19 cellular contexts compared by ENCODE assay signal in genomic region chr13:106555631-106556328, GRCh38. TPM values are rescaled to one million over a fixed set of nuclear protein-coding genes. Genes with fewer than 3 reads are reported as not detected.
DNase-seq lines count a peak whose midpoint lies in the region; ATAC-seq and TF ChIP-seq lines count a peak whose summit lies in the region.
"Had no signal": no experiment of that assay in that cellular context is flagged by ENCODE, and none has a peak within 500 bp of the region (broad histone marks: within the 10 kb centered on the region; RNA-seq: fewer than 3 reads in every experiment).

No MANE protein-coding gene starts in this region.

- H3K27ac ChIP-seq in RWPE2 (ENCODE audit: poor library complexity, severe bottlenecking), result no peak overlapping the region
- H3K27ac ChIP-seq: dorsolateral prefrontal cortex, neural progenitor cell, testis, VCaP had no signal

- H3K27ac Mint-ChIP-seq in effector memory CD8-positive, alpha-beta T cell, result peak overlapping the region; percentile 2 to 8
- H3K27ac Mint-ChIP-seq: activated CD8-positive, alpha-beta T cell treated with anti-CD3 and anti-CD28 coated beads for 36 hours; activated naive CD8-positive, alpha-beta T cell; B cell; neural progenitor cell had no signal

- no peaks in the 10 kb centered on the region for H3K9me3 Mint-ChIP-seq in effector memory CD8-positive, alpha-beta T cell
- H3K9me3 Mint-ChIP-seq: activated CD8-positive, alpha-beta T cell treated with anti-CD3 and anti-CD28 coated beads for 36 hours had no signal

- peaks cover 76% of the 10 kb centered on the region for H3K36me3 Mint-ChIP-seq in effector memory CD8-positive, alpha-beta T cell (ENCODE audit: insufficient read depth)

- H3K4me3 ChIP-seq in RWPE2 (ENCODE audit: severe bottlenecking), result no peak overlapping the region
- H3K4me3 ChIP-seq: dorsolateral prefrontal cortex, neural progenitor cell, testis had no signal

- no peaks in the 10 kb centered on the region for H3K27me3 ChIP-seq in RWPE2 (ENCODE audit: insufficient read depth, poor library complexity, severe bottlenecking)
- H3K27me3 ChIP-seq: dorsolateral prefrontal cortex, neural progenitor cell, testis had no signal

- H3K4me3 Mint-ChIP-seq in effector memory CD8-positive, alpha-beta T cell, result no peak overlapping the region
- H3K4me3 Mint-ChIP-seq: activated CD8-positive, alpha-beta T cell treated with anti-CD3 and anti-CD28 coated beads for 36 hours; activated naive CD8-positive, alpha-beta T cell; B cell; neural progenitor cell; T-helper 17 cell had no signal

- H3K4me1 Mint-ChIP-seq in effector memory CD8-positive, alpha-beta T cell (ENCODE audit: low read depth in 2 of 2), result peaks cover 22 to 65% of the 10 kb centered on the region in 2 donors

- H3K27me3 Mint-ChIP-seq in effector memory CD8-positive, alpha-beta T cell, result no peaks in the 10 kb centered on the region
- H3K27me3 Mint-ChIP-seq: activated CD8-positive, alpha-beta T cell treated with anti-CD3 and anti-CD28 coated beads for 36 hours; activated naive CD8-positive, alpha-beta T cell; B cell; T-helper 17 cell had no signal

- DNase-seq in EL (peak; percentile 50), RWPE2 (ENCODE audit: low spot score) (no peak), sciatic nerve (ENCODE audit: low spot score) (no peak), NCI-H146 treated with DMSO at 0.1 percent for 48 hours (lab: John Stamatoyannopoulos, UW; ENCODE audit: unreplicated experiment) (no peak), SHP77 treated with DMSO at 0.1 percent for 48 hours (lab: John Stamatoyannopoulos, UW) (no peak)
- no peak for DNase-seq in effector memory CD8-positive, alpha-beta T cell
- DNase-seq: activated CD8-positive, alpha-beta T cell treated with anti-CD3 and anti-CD28 coated beads for 36 hours; COR-L47; dorsolateral prefrontal cortex; NCI-H1105; NCI-H526; Right ventricle myocardium superior; T-helper 17 cell; testis had no signal

- no peaks in the 10 kb centered on the region for H3K4me1 ChIP-seq in RWPE2 (ENCODE audit: insufficient read depth, poor library complexity, severe bottlenecking)

- TF ChIP-seq CTCF in RWPE2 (IDR thresholded peaks at IDR 0.05; ENCODE audit: poor library complexity, severe bottlenecking), result no peak

- peaks cover 96% of the 10 kb centered on the region for H3K36me3 ChIP-seq in RWPE2 (ENCODE audit: low read depth)

- intact Hi-C loops in sciatic nerve (cut with DNase I), result no loop called here

- ATAC-seq in RWPE2 (ENCODE audit: low read depth) (peak; percentile 52; the same call in 2 of the 3 replicates), sciatic nerve (peak; percentile 49), GM21529 (IDR thresholded peaks at IDR 0.05; ENCODE audit: unreplicated experiment) (no peak)
- no peak for ATAC-seq in effector memory CD8-positive, alpha-beta T cell (replicated peaks)
- ATAC-seq: activated CD8-positive, alpha-beta T cell treated with anti-CD3 and anti-CD28 coated beads for 36 hours; T-helper 17 cell had no signal

- no peaks in the 10 kb centered on the region for H3K9me3 ChIP-seq in RWPE2 (ENCODE audit: severe bottlenecking)
- H3K9me3 ChIP-seq: testis had no signal

RNA-seq across cellular contexts. Expression of gene ARGLU1, which starts 12.2 kb away (rescaled TPM):
- total RNA-seq in sciatic nerve, result 150 TPM

RNA-seq across cellular contexts. Expression of gene EFNB2, which starts 20.3 kb away (rescaled TPM):
- 37.0 TPM for total RNA-seq in sciatic nerve

Comparison
In these comparisons a context has a peak if more than half of its experiments do, and no peak if none do; other contexts are left out.
1. ATAC-seq: peak in RWPE2 (single experiment) and sciatic nerve (single experiment); none in effector memory CD8-positive, alpha-beta T cell (single experiment) and GM21529 (single experiment).